ENCODE assay signal across 8 cellular contexts in the genomic region with DNA sequence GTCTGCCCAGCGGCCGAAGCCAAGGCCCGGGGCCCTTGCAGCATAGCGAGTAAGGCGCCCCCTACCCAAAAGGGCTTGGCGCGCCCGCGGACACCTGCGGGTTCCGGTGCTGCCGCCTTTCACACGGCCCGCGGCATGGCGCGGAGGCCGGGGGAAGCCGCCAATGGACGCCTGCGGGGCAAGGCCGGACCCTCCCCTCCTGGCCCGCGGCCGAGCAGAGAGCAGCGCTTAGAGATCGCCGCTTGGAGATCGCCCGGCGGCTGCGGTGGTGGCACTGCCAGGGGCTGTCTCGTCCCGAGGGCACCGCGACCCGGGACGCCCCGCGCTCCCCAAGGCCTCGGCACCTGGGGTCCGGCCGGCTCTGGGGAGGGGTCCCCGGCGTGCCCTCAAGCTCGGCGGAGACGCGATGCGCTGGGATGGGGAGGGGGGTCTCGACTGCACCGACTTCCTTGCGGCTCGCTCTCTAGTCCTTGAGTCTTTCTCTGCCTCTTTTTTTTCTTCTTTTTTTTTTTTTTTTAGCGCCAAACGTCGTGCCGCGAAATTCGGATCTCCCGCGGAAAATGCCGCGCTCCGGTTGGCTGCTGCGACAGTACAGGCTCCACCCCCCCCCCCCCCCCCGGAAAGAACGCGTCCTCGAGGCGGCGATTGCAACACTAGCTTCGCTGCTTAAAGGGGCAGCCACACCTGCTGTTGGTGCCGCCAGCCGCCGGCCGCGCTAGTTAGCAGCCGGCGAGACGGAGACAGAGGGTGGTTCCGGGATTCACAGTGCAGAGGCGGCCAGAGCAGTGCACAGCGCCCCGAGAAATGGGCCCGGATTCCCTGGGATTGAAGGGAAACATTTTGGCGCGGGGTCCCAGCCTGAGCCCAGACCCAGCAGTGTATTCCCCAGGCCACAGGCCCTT. TPM values are rescaled to one million over a fixed set of nuclear protein-coding genes. Genes with fewer than 3 reads are reported as not detected.
A peak's percentile ranks its signal among the peaks of the same experiment; 100 is the strongest.
DNase-seq lines count a peak whose midpoint lies in the region; ATAC-seq and TF ChIP-seq lines count a peak whose summit lies in the region.

A gene with protein sequence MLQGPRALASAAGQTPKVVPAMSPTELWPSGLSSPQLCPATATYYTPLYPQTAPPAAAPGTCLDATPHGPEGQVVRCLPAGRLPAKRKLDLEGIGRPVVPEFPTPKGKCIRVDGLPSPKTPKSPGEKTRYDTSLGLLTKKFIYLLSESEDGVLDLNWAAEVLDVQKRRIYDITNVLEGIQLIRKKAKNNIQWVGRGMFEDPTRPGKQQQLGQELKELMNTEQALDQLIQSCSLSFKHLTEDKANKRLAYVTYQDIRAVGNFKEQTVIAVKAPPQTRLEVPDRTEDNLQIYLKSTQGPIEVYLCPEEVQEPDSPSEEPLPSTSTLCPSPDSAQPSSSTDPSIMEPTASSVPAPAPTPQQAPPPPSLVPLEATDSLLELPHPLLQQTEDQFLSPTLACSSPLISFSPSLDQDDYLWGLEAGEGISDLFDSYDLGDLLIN (minus strand): TSS at position 484 of the 902 bp plus-strand sequence. CDS start 440 bp downstream, at position 44.

- TF ChIP-seq CTCF in HFF-Myc (IDR thresholded peaks at IDR 0.05; ENCODE audit: low read depth, low read length, missing control alignments) (no peak), sigmoid colon (IDR thresholded peaks at IDR 0.05) (no peak)

- no peaks in the 10 kb centered on the region for H3K36me3 ChIP-seq in ES-I3 (ENCODE audit: insufficient read depth, low read length)
- H3K36me3 ChIP-seq in sigmoid colon = no peaks in the 10 kb centered on the region

- TF ChIP-seq POLR2A in sigmoid colon (IDR thresholded peaks at IDR 0.05) = no peak

- peak within 1 kb of the TSS; percentile 61 to 65 (median 62) for H3K27ac ChIP-seq in sigmoid colon

- peaks cover 7 to 38% (median 17%) of the 10 kb centered on the region in 3 donors for H3K27me3 ChIP-seq in sigmoid colon

- peak within 1 kb of the TSS; percentile 55 for H3K9ac ChIP-seq in ES-I3 (ENCODE audit: low read depth, low read length)

- H3K9me3 ChIP-seq in ES-I3 (ENCODE audit: control insufficient read depth, insufficient read depth, low read length) (no peaks in the 10 kb centered on the region), sigmoid colon (no peaks in the 10 kb centered on the region)

- intact Hi-C loops in sigmoid colon (cut with DNase I) = loop anchor here (5.0 kb wide), 1 partner anchor 49 kb away; a partner anchor contains a TSS

- no peak for TF ChIP-seq EP300 in sigmoid colon (IDR thresholded peaks at IDR 0.05)

- H3K4me1 ChIP-seq in ES-I3 (ENCODE audit: insufficient read depth, low read length) = peaks cover 13% of the 10 kb centered on the region
- peaks cover 0 to 23% (median 19%) of the 10 kb centered on the region in 4 donors for H3K4me1 ChIP-seq in sigmoid colon

- DNase-seq in HFF-Myc (ENCODE audit: extremely low read depth, low read depth) (no peak), NCI-H1930 (lab: John Stamatoyannopoulos, UW) (peak; percentile 82 to 84), T1000 (lab: John Stamatoyannopoulos, UW) (peak; percentile 79), astrocyte of the hippocampus (ENCODE audit: low read depth, low spot score) (peak; percentile 95), hypothalamus (lab: John Stamatoyannopoulos, UW) (peak in 50 of 51 donors; percentile 13 to 86 (median 68)), sigmoid colon (peak; percentile 95)

- H3K4me3 ChIP-seq in HFF-Myc (replicated peaks; ENCODE audit: low read depth, low read length) = peak within 1 kb of the TSS; percentile 66
- peak within 1 kb of the TSS; percentile 22 to 58 (median 52) for H3K4me3 ChIP-seq in sigmoid colon

- ATAC-seq in HG03378 (IDR thresholded peaks at IDR 0.05; ENCODE audit: unreplicated experiment) = no peak

- 0 to 1% methylated on average over 88 of the region's 88 CpGs for WGBS in sigmoid colon, 2 donors

RNA-seq across cellular contexts. Expression of the gene that starts here (rescaled TPM):
- under 1 TPM in 2 of 4 donors, not detected in 2; 0.14 to 0.28 TPM for total RNA-seq in sigmoid colon
- polyA plus RNA-seq in sigmoid colon = 10 to 100 TPM in 1 of 3 donors, 1 to 10 TPM in 2; 2.4 to 10.6 (median 6.0) TPM
